In the genomic region with DNA sequence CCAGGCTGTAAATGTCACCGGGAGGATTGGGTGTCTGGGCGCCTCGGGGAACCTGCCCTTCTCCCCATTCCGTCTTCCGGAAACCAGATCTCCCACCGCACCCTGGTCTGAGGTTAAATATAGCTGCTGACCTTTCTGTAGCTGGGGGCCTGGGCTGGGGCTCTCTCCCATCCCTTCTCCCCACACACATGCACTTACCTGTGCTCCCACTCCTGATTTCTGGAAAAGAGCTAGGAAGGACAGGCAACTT, we compare ENCODE assay signal across 1 cellular context.
TF ChIP-seq lines count a peak whose summit lies in the region.

No MANE protein-coding gene starts in this region.

TF ChIP-seq in GM12878, 131 proteins besides CTCF, POLR2A, EP300 and RAD21:
- TF ChIP-seq SMAD5 (IDR thresholded peaks at IDR 0.05; ENCODE audit: low read depth) (no peak), KDM1A (IDR thresholded peaks at IDR 0.05; ENCODE audit: borderline replicate concordance) (no peak), RFX5 (IDR thresholded peaks at IDR 0.05; ENCODE audit: low read depth, low read length) (no peak), USF2 (IDR thresholded peaks at IDR 0.05; ENCODE audit: borderline replicate concordance, low read depth, low read length) (no peak), ZNF207 (IDR thresholded peaks at IDR 0.05; ENCODE audit: borderline replicate concordance) (no peak), SMAD1 (IDR thresholded peaks at IDR 0.05; ENCODE audit: low read depth, partially characterized antibody) (no peak)
- TF ChIP-seq, protein P1, sequence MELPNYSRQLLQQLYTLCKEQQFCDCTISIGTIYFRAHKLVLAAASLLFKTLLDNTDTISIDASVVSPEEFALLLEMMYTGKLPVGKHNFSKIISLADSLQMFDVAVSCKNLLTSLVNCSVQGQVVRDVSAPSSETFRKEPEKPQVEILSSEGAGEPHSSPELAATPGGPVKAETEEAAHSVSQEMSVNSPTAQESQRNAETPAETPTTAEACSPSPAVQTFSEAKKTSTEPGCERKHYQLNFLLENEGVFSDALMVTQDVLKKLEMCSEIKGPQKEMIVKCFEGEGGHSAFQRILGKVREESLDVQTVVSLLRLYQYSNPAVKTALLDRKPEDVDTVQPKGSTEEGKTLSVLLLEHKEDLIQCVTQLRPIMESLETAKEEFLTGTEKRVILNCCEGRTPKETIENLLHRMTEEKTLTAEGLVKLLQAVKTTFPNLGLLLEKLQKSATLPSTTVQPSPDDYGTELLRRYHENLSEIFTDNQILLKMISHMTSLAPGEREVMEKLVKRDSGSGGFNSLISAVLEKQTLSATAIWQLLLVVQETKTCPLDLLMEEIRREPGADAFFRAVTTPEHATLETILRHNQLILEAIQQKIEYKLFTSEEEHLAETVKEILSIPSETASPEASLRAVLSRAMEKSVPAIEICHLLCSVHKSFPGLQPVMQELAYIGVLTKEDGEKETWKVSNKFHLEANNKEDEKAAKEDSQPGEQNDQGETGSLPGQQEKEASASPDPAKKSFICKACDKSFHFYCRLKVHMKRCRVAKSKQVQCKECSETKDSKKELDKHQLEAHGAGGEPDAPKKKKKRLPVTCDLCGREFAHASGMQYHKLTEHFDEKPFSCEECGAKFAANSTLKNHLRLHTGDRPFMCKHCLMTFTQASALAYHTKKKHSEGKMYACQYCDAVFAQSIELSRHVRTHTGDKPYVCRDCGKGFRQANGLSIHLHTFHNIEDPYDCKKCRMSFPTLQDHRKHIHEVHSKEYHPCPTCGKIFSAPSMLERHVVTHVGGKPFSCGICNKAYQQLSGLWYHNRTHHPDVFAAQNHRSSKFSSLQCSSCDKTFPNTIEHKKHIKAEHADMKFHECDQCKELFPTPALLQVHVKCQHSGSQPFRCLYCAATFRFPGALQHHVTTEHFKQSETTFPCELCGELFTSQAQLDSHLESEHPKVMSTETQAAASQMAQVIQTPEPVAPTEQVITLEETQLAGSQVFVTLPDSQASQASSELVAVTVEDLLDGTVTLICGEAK (IDR thresholded peaks at IDR 0.05; ENCODE audit: borderline replicate concordance) = no peak
